1 cellular context compared by ENCODE assay signal in genomic region chr21:41961282-41961701, GRCh38.
TF ChIP-seq lines count a peak whose summit lies in the region.

No MANE protein-coding gene starts in this region.

TF ChIP-seq in K562, 482 proteins besides CTCF, POLR2A, EP300 and RAD21:
- TF ChIP-seq ZNF507 (tag; conservative IDR thresholded peaks at IDR 0.05) (0 out of 2 replicates have a peak, but pooled peaks have one; percentile 5), EZH2 (IDR thresholded peaks at IDR 0.05; ENCODE audit: borderline replicate concordance, low read depth, low read length) (no peak), PHF8 (IDR thresholded peaks at IDR 0.05; ENCODE audit: borderline replicate concordance, low read length) (no peak), HDAC1 (IDR thresholded peaks at IDR 0.05) (no peak), L3MBTL2 (IDR thresholded peaks at IDR 0.05) (no peak), KHSRP (IDR thresholded peaks at IDR 0.05) (no peak), MEIS2 (IDR thresholded peaks at IDR 0.05; ENCODE audit: partially characterized antibody) (peak; percentile 17), MAFF (IDR thresholded peaks at IDR 0.05; ENCODE audit: low read length) (no peak), NUFIP1 (IDR thresholded peaks at IDR 0.05; ENCODE audit: partially characterized antibody) (no peak)
- TF ChIP-seq, protein P1, sequence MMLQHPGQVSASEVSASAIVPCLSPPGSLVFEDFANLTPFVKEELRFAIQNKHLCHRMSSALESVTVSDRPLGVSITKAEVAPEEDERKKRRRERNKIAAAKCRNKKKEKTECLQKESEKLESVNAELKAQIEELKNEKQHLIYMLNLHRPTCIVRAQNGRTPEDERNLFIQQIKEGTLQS (IDR thresholded peaks at IDR 0.05): 0 out of 2 replicates have a peak, but pooled peaks have one; percentile 9
- TF ChIP-seq, protein P1 (CRISPR knock-in tag; conservative IDR thresholded peaks at IDR 0.05): no peak
TF ChIP-seq in K562: peak in this region for 3.
